26 cellular contexts compared by ENCODE assay signal in genomic region chr22:43411040-43411919, GRCh38.
A peak's percentile ranks its signal among the peaks of the same experiment; 100 is the strongest.
DNase-seq lines count a peak whose midpoint lies in the region; FAIRE-seq and TF ChIP-seq lines count a peak whose summit lies in the region.
"Had no signal": no experiment of that assay in that cellular context is flagged by ENCODE, and none has a peak within 500 bp of the region (broad histone marks: within the 10 kb centered on the region; RNA-seq: fewer than 3 reads in every experiment).

No MANE protein-coding gene starts in this region.

- H2AFZ ChIP-seq in parathyroid adenoma: peak overlapping the region; percentile 60

- TF ChIP-seq CTCF in parathyroid adenoma (IDR thresholded peaks at IDR 0.05): no peak

- no peaks in the 10 kb centered on the region for H3K79me2 ChIP-seq in parathyroid adenoma

- no peaks in the 10 kb centered on the region for H3K36me3 ChIP-seq in HUES6 (ENCODE audit: control insufficient read depth, insufficient read depth, low read length)
- H3K36me3 ChIP-seq in parathyroid adenoma (ENCODE audit: control insufficient read depth, insufficient read depth, low read length): no peaks in the 10 kb centered on the region
- H3K36me3 ChIP-seq: adrenal gland, BE2C, cardiac muscle cell, esophagus squamous epithelium, pancreas, upper lobe of left lung had no signal

- H3K4me2 ChIP-seq in parathyroid adenoma (ENCODE audit: low read length): no peak overlapping the region

- H3K27me3 ChIP-seq in HUES6 (ENCODE audit: control insufficient read depth, insufficient read depth, low read length): peaks cover 66% of the 10 kb centered on the region
- H3K27me3 ChIP-seq in parathyroid adenoma (ENCODE audit: control insufficient read depth, insufficient read depth, low read length): no peaks in the 10 kb centered on the region

- H3K9me3 ChIP-seq in HUES6 (ENCODE audit: control insufficient read depth, insufficient read depth, low read depth, low read length): no peaks in the 10 kb centered on the region
- H3K9me3 ChIP-seq in parathyroid adenoma (ENCODE audit: control insufficient read depth, low read length): no peaks in the 10 kb centered on the region
- H3K9me3 ChIP-seq: adrenal gland, BE2C, esophagus squamous epithelium, pancreas, upper lobe of left lung had no signal

- no peak overlapping the region for H3K9ac ChIP-seq in HUES6 (ENCODE audit: low read length)
- no peak overlapping the region for H3K9ac ChIP-seq in parathyroid adenoma

- H3K4me3 ChIP-seq in HUES6 (ENCODE audit: low read depth, low read length) (peak overlapping the region; percentile 41), iPS-11a (ENCODE audit: low read depth, low read length) (peak overlapping the region; percentile 20), parathyroid adenoma (ENCODE audit: low read depth, low read length) (no peak overlapping the region)
- H3K4me3 ChIP-seq: adrenal gland, lung, pancreas, upper lobe of left lung had no signal

- DNase-seq in NCI-H1417 (lab: John Stamatoyannopoulos, UW) (peak in 2 of 3 experiments; percentile 9 to 41), NCI-H1417 treated with DMSO at 0.1 percent for 48 hours (lab: John Stamatoyannopoulos, UW) (no peak), GDM1 (lab: John Stamatoyannopoulos, UW) (no peak), urothelium cell line (ENCODE audit: low spot score) (no peak)
- DNase-seq in activated CD8-positive, alpha-beta memory T cell treated with anti-CD3 and anti-CD28 coated beads, Interleukin-2, amount 50 U/mL, for 48 hours: no peak
- DNase-seq: activated CD4-positive, alpha-beta T cell treated with anti-CD3 and anti-CD28 coated beads, Interleukin-2, amount 10 ng/mL, durations not matched to agents 7 days and 5 days; activated CD8-positive, alpha-beta memory T cell treated with anti-CD3 and anti-CD28 coated beads, Interleukin-2, amount 50 U/mL, for 4 hours; activated effector memory CD4-positive, alpha-beta T cell treated with anti-CD3 and anti-CD28 coated beads, Interleukin-2, amount 50 U/mL, for 16 hours; adrenal gland; BE2C; Calu3; esophagus squamous epithelium; HCEC 1CT; NCI-H1694 treated with DMSO at 0.1 percent for 48 hours; NCI-H446 treated with DMSO at 0.1 percent for 48 hours; stimulated activated CD4-positive, alpha-beta T cell treated with anti-CD3 and anti-CD28 coated beads, Interleukin-2, amount 100 ng/mL, for 24 hours; SW 1271 had no signal

- H3K27ac ChIP-seq in HUES6 (ENCODE audit: low read depth, low read length) (no peak overlapping the region), parathyroid adenoma (no peak overlapping the region)
- H3K27ac ChIP-seq: adrenal gland, cardiac muscle cell, esophagus squamous epithelium, pancreas, upper lobe of left lung had no signal

- FAIRE-seq in urothelium cell line (lab: Jason Lieb, UNC): no peak
- FAIRE-seq: G401.6, pancreas, TTC549 had no signal

- H3K4me1 ChIP-seq in HUES6 (ENCODE audit: control insufficient read depth, insufficient read depth, low read length): peaks cover 13% of the 10 kb centered on the region; the same call in 1 of the 2 replicates
- H3K4me1 ChIP-seq in parathyroid adenoma: no peaks in the 10 kb centered on the region
- H3K4me1 ChIP-seq: adrenal gland, pancreas had no signal

Comparison
In these comparisons a context has a peak if more than half of its experiments do, and no peak if none do; other contexts are left out.
1. DNase-seq: peak in NCI-H1417 (2 of 3); none in NCI-H1417 treated with DMSO at 0.1 percent for 48 hours (single experiment), GDM1 (single experiment), activated CD8-positive, alpha-beta memory T cell treated with anti-CD3 and anti-CD28 coated beads, Interleukin-2, amount 50 U/mL, for 48 hours (single experiment) and urothelium cell line (single experiment).